ENCODE assay signal across 8 cellular contexts in genomic region chr1:221776495-221777413, GRCh38. TPM values are rescaled to one million over a fixed set of nuclear protein-coding genes. Genes with fewer than 3 reads are reported as not detected.
DNase-seq lines count a peak whose midpoint lies in the region; ATAC-seq and TF ChIP-seq lines count a peak whose summit lies in the region.

No MANE protein-coding gene starts in this region.

- no peaks in the 10 kb centered on the region for H3K27me3 Mint-ChIP-seq in activated CD8-positive, alpha-beta T cell treated with anti-CD3 and anti-CD28 coated beads for 36 hours

- POLR2A ChIA-PET in activated CD8-positive, alpha-beta T cell treated with anti-CD3 and anti-CD28 coated beads for 36 hours (lab: Charles Lee), result interaction anchor here (0.5 to 2.1 kb wide), 13 partner anchors 9 to 336 kb away, joined by 3 to 10 read pairs (median 3); partner anchors contain the start of gene DUSP10

- peak; percentile 24 for DNase-seq in GDM1 (lab: John Stamatoyannopoulos, UW)
- DNase-seq in activated CD8-positive, alpha-beta T cell treated with anti-CD3 and anti-CD28 coated beads for 36 hours, result peak; percentile 65
- no peak for DNase-seq in ureter (ENCODE audit: low spot score)
- no peak for DNase-seq in NCI-H2196 treated with DMSO at 0.1 percent for 48 hours (lab: John Stamatoyannopoulos, UW; ENCODE audit: unreplicated experiment)
- no peak for DNase-seq in posterior vena cava (ENCODE audit: low spot score)
- DNase-seq in nucleus accumbens (lab: John Stamatoyannopoulos, UW), result no peak

- intact Hi-C loops in activated CD8-positive, alpha-beta T cell treated with anti-CD3 and anti-CD28 coated beads for 36 hours (cut with micrococcal nuclease), result loop anchor here (1.0 to 5.0 kb wide), 5 partner anchors 22 to 186 kb away; partner anchors contain the start of gene DUSP10
- intact Hi-C loops in posterior vena cava (cut with DNase I), result no loop called here

- H3K4me1 Mint-ChIP-seq in activated CD8-positive, alpha-beta T cell treated with anti-CD3 and anti-CD28 coated beads for 36 hours (ENCODE audit: low read depth), result peaks cover 72% of the 10 kb centered on the region

- peak; percentile 27 for ATAC-seq in GM19463 (IDR thresholded peaks at IDR 0.05; ENCODE audit: unreplicated experiment)
- ATAC-seq in HG03196 (IDR thresholded peaks at IDR 0.05; ENCODE audit: unreplicated experiment), result peak; percentile 23
- ATAC-seq in activated CD8-positive, alpha-beta T cell treated with anti-CD3 and anti-CD28 coated beads for 36 hours, result peak; percentile 50

- no peak for TF ChIP-seq CTCF in activated CD8-positive, alpha-beta T cell treated with anti-CD3 and anti-CD28 coated beads for 36 hours (IDR thresholded peaks at IDR 0.05)

- peak overlapping the region; percentile 81 for H3K27ac Mint-ChIP-seq in activated CD8-positive, alpha-beta T cell treated with anti-CD3 and anti-CD28 coated beads for 36 hours

- H3K36me3 Mint-ChIP-seq in activated CD8-positive, alpha-beta T cell treated with anti-CD3 and anti-CD28 coated beads for 36 hours (ENCODE audit: low read depth), result peaks cover 1% of the 10 kb centered on the region

- no peak overlapping the region for H3K4me3 Mint-ChIP-seq in activated CD8-positive, alpha-beta T cell treated with anti-CD3 and anti-CD28 coated beads for 36 hours

- CTCF ChIA-PET in activated CD8-positive, alpha-beta T cell treated with anti-CD3 and anti-CD28 coated beads for 36 hours (lab: Charles Lee), result interaction anchor here (0.7 to 2.4 kb wide), 6 partner anchors 15 to 68 kb away, joined by 3 to 7 read pairs (median 4); no protein-coding TSS in a partner anchor

- H3K9me3 Mint-ChIP-seq in activated CD8-positive, alpha-beta T cell treated with anti-CD3 and anti-CD28 coated beads for 36 hours, result peaks cover 2% of the 10 kb centered on the region

RNA-seq across cellular contexts. Expression of gene DUSP10, which starts 34.9 kb away (rescaled TPM):
- total RNA-seq in activated CD8-positive, alpha-beta T cell treated with anti-CD3 and anti-CD28 coated beads for 36 hours, result 10 to 100 TPM; 10.8 to 12.9 TPM
- total RNA-seq in ureter, result 5.0 TPM
- 1 to 10 TPM; 4.7 to 8.0 TPM for total RNA-seq in posterior vena cava

Comparison
In these comparisons a context has a peak if more than half of its experiments do, and no peak if none do; other contexts are left out.
1. DNase-seq: peak in GDM1 (single experiment) and activated CD8-positive, alpha-beta T cell treated with anti-CD3 and anti-CD28 coated beads for 36 hours (single experiment); none in ureter (single experiment), NCI-H2196 treated with DMSO at 0.1 percent for 48 hours (single experiment), posterior vena cava (single experiment) and nucleus accumbens (0 of 56).
2. Peak in every context shown above with its lines, with median percentiles within 50 percentile points of each other: ATAC-seq.